Comparison of ENCODE assay signal across 1 cellular context in genomic region chr18:23452728-23453656, GRCh38.
A peak's percentile ranks its signal among the peaks of the same experiment; 100 is the strongest.
TF ChIP-seq lines count a peak whose summit lies in the region.

RIOK3 (plus strand) TSS chr18:23453287; CDS start chr18:23453440, 153 bp downstream.

TF ChIP-seq in HepG2, 621 proteins besides CTCF, POLR2A, EP300 and RAD21 (continued from another document and continues in another):
- peak; percentile 53; the same call in 1 of the 2 replicates for TF ChIP-seq ARID5B (CRISPR knock-in tag; IDR thresholded peaks at IDR 0.05)
- peak; percentile 88 for TF ChIP-seq POLR2G (IDR thresholded peaks at IDR 0.05; ENCODE audit: low read depth, low read length)
- no peak for TF ChIP-seq ZNF770 (CRISPR knock-in tag; IDR thresholded peaks at IDR 0.05)
- TF ChIP-seq ZNF784 (CRISPR knock-in tag; IDR thresholded peaks at IDR 0.05; ENCODE audit: borderline replicate concordance), result 0 out of 2 replicates have a peak, but pooled peaks have one; percentile 68
- TF ChIP-seq SP2 (CRISPR knock-in tag; IDR thresholded peaks at IDR 0.05), result peak; percentile 89
- no peak for TF ChIP-seq ZNF138 (CRISPR knock-in tag; IDR thresholded peaks at IDR 0.05; ENCODE audit: low read depth)
- peak; percentile 75; the same call in 1 of the 2 replicates for TF ChIP-seq ZNF333 (CRISPR knock-in tag; IDR thresholded peaks at IDR 0.05; ENCODE audit: borderline replicate concordance)
- TF ChIP-seq NFE2L1 (CRISPR knock-in tag; IDR thresholded peaks at IDR 0.05; ENCODE audit: borderline replicate concordance), result no peak
- TF ChIP-seq HOXD1 (CRISPR knock-in tag; IDR thresholded peaks at IDR 0.05), result no peak
- TF ChIP-seq ZNF776 (CRISPR knock-in tag; IDR thresholded peaks at IDR 0.05), result peak; percentile 72; the same call in 1 of the 2 replicates
- no peak for TF ChIP-seq ZNF264 (CRISPR knock-in tag; IDR thresholded peaks at IDR 0.05)
- no peak for TF ChIP-seq FOXA1 (IDR thresholded peaks at IDR 0.05)
- no peak for TF ChIP-seq FOXA1 (CRISPR knock-in tag; IDR thresholded peaks at IDR 0.05)
- TF ChIP-seq ZNF790 (CRISPR knock-in tag; IDR thresholded peaks at IDR 0.05; ENCODE audit: borderline replicate concordance), result no peak
- peak; percentile 52; the same call in 1 of the 2 replicates for TF ChIP-seq ZNF576 (CRISPR knock-in tag; IDR thresholded peaks at IDR 0.05)
- TF ChIP-seq ZNF567 (CRISPR knock-in tag; IDR thresholded peaks at IDR 0.05; ENCODE audit: borderline replicate concordance), result no peak
- peak; percentile 100 for TF ChIP-seq ZBTB8A (CRISPR knock-in tag; IDR thresholded peaks at IDR 0.05; ENCODE audit: borderline replicate concordance, low read depth)
- TF ChIP-seq BORCS8-MEF2B (CRISPR knock-in tag; IDR thresholded peaks at IDR 0.05), result peak; percentile 63
- no peak for TF ChIP-seq NFATC3 (CRISPR knock-in tag; IDR thresholded peaks at IDR 0.05)
- TF ChIP-seq ZSCAN29 (CRISPR knock-in tag; conservative IDR thresholded peaks at IDR 0.05), result no peak
- TF ChIP-seq ZNF558 (CRISPR knock-in tag; IDR thresholded peaks at IDR 0.05; ENCODE audit: borderline replicate concordance), result no peak
- TF ChIP-seq ZHX2 (IDR thresholded peaks at IDR 0.05; ENCODE audit: low read depth), result 0 out of 2 replicates have a peak, but pooled peaks have one; percentile 56
- no peak for TF ChIP-seq ZHX2 (CRISPR knock-in tag; IDR thresholded peaks at IDR 0.05; ENCODE audit: borderline replicate concordance)
- no peak for TF ChIP-seq CREBL2 (CRISPR knock-in tag; IDR thresholded peaks at IDR 0.05; ENCODE audit: borderline replicate concordance)
- TF ChIP-seq USF2 (IDR thresholded peaks at IDR 0.05; ENCODE audit: low read depth, low read length), result peak; percentile 63
- TF ChIP-seq USF2 (CRISPR knock-in tag; IDR thresholded peaks at IDR 0.05; ENCODE audit: borderline replicate concordance), result peak; percentile 76; the same call in 1 of the 2 replicates
- TF ChIP-seq PRDM10 (CRISPR knock-in tag; IDR thresholded peaks at IDR 0.05; ENCODE audit: low read depth), result no peak
- no peak for TF ChIP-seq SETDB1 (CRISPR knock-in tag; IDR thresholded peaks at IDR 0.05; ENCODE audit: borderline replicate concordance)
- TF ChIP-seq SAFB2 (CRISPR knock-in tag; IDR thresholded peaks at IDR 0.05; ENCODE audit: borderline replicate concordance, low read depth), result no peak; the same call in 1 of the 2 replicates
- TF ChIP-seq FOXM1 (CRISPR knock-in tag; IDR thresholded peaks at IDR 0.05), result no peak
- TF ChIP-seq ZNF350 (CRISPR knock-in tag; IDR thresholded peaks at IDR 0.05; ENCODE audit: borderline replicate concordance, low read depth), result peak; percentile 73; the same call in 1 of the 2 replicates
- no peak for TF ChIP-seq BATF2 (CRISPR knock-in tag; IDR thresholded peaks at IDR 0.05)
